ENCODE assay signal across 18 cellular contexts in the genomic region with DNA sequence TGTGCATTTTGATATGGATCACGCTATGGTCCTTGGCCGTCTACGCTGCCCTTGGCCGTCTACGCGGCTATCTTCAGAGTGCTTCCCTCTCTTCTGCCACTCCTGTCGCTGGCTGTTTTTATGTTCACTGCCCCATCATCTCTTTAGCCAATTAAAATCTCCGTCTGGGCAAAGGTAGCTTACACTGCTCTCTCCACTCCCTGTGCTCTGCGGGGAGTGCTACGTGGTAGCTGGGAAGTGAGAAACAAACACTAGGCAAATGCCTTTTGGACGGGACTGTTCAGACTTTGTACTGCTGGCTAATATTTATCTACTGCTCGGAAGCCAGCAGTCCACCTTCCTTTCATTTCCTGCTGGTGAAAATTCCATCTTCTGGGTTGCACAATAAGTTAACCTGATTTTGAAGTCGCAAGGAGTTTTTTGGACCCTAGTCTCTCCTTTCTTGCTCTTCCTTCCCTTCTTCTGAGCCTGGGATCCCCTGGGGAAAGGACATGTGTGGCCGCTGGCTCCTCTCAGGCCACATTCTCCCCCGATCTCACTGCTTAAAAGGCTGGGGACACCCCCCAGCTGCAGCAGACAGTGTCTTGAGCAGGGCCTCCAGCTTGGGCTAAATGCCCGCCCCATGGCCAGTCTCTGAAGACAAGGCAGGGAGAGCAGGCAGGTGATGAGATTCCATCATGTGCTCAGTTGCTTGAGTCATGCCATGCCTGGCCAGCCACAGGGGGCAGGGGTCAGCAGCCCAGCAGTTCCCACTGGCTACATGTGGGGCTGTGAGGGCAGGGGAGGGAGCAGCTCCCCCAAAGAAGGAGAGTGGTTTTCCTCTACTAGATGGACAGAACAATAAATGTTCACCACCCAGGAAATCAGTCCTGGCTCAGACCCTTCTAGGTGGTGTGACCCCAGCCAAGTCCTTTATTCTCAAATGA. TPM values are rescaled to one million over a fixed set of nuclear protein-coding genes. Genes with fewer than 3 reads are reported as not detected.
DNase-seq lines count a peak whose midpoint lies in the region; ATAC-seq, FAIRE-seq and TF ChIP-seq lines count a peak whose summit lies in the region.
"Had no signal": no experiment of that assay in that cellular context is flagged by ENCODE, and none has a peak within 500 bp of the region (broad histone marks: within the 10 kb centered on the region; RNA-seq: fewer than 3 reads in every experiment).

No MANE protein-coding gene starts in this region.

- H2BK12ac ChIP-seq in H1 (ENCODE audit: low read depth, low read length), result no peak overlapping the region

- H3K56ac ChIP-seq in H1 (replicated peaks; ENCODE audit: insufficient read length, low read depth, low read length), result no peak overlapping the region

- H3K36me3 ChIP-seq in H1 (ENCODE audit: control insufficient read depth in 2 of 4, insufficient read depth in 4 of 4, low read length in 3 of 4) (no peaks in the 10 kb centered on the region), lung (ENCODE audit: control insufficient read depth in 2 of 2, insufficient read depth in 2 of 2, low read length in 2 of 2) (no peaks in the 10 kb centered on the region), upper lobe of right lung (no peaks in the 10 kb centered on the region)
- H3K36me3 ChIP-seq: breast epithelium had no signal

- H3K4me3 ChIP-seq in H1 (ENCODE audit: extremely low read depth in 1 of 4, insufficient read depth in 2 of 4, low read depth in 3 of 4, low read length in 4 of 4), result no peak overlapping the region
- no peak overlapping the region for H3K4me3 ChIP-seq in lung
- no peak overlapping the region for H3K4me3 ChIP-seq in upper lobe of right lung
- H3K4me3 ChIP-seq: breast epithelium, testis had no signal

- H4K8ac ChIP-seq in H1 (ENCODE audit: extremely low read depth, insufficient read depth, low read length), result no peak overlapping the region

- no peak overlapping the region for H3K14ac ChIP-seq in H1 (ENCODE audit: insufficient read length)

- TF ChIP-seq EP300 in H1 (IDR thresholded peaks at IDR 0.05; ENCODE audit: borderline replicate concordance in 1 of 2, low read depth in 2 of 2, low read length in 2 of 2), result no peak

- H3K23me2 ChIP-seq in H1 (ENCODE audit: low read depth, low read length), result no peaks in the 10 kb centered on the region; the same call in 1 of the 2 replicates

- H3K18ac ChIP-seq in H1 (ENCODE audit: extremely low read depth, low read length), result no peak overlapping the region

- no peak overlapping the region for H2BK15ac ChIP-seq in H1 (ENCODE audit: low read length)

- TF ChIP-seq CTCF in H1 (IDR thresholded peaks at IDR 0.05; ENCODE audit: control extremely low read depth in 1 of 3, insufficient read depth in 1 of 3, low read depth in 1 of 3, low read length in 3 of 3) (peak in 1 of 3 experiments; percentile 16; a peak in 1 of 4 replicates), lung (IDR thresholded peaks at IDR 0.05; ENCODE audit: control extremely low read depth, extremely low read depth) (no peak), upper lobe of right lung (IDR thresholded peaks at IDR 0.05) (no peak), GM13976 (IDR thresholded peaks at IDR 0.05; ENCODE audit: borderline replicate concordance, control extremely low read depth, extremely low read depth, insufficient read depth, missing control alignments) (no peak)

- TF ChIP-seq POLR2A in H1 (IDR thresholded peaks at IDR 0.05; ENCODE audit: control extremely low read depth in 1 of 2, low read depth in 2 of 2, low read length in 2 of 2), result no peak

- peaks cover 2% of the 10 kb centered on the region; the same call in 1 of the 2 replicates for H3K79me1 ChIP-seq in H1 (ENCODE audit: low read depth, low read length)

- no peak overlapping the region for H2AK5ac ChIP-seq in H1 (ENCODE audit: low read depth, low read length)

- H3K27ac ChIP-seq in H1 (ENCODE audit: low read depth, low read length) (no peak overlapping the region), lung (ENCODE audit: low read depth in 1 of 2, low read length in 1 of 2) (peak overlapping the region in 1 of 2 donors; percentile 81), upper lobe of right lung (peak overlapping the region; percentile 76)
- H3K27ac ChIP-seq: breast epithelium, testis had no signal

- TF ChIP-seq RAD21 in H1 (IDR thresholded peaks at IDR 0.05 in 1 of 2, conservative IDR thresholded peaks at IDR 0.05 in 1 of 2; ENCODE audit: low read depth in 2 of 2, low read length in 2 of 2), result no peak; a peak in 1 of 4 replicates

- no peak overlapping the region for H2BK120ac ChIP-seq in H1 (replicated peaks; ENCODE audit: low read depth, low read length)

- H3K9ac ChIP-seq in H1 (replicated peaks in 1 of 4; ENCODE audit: extremely low read depth in 1 of 4, low read depth in 3 of 4, low read length in 3 of 4), result no peak overlapping the region

- no peaks in the 10 kb centered on the region for H4K20me1 ChIP-seq in H1 (replicated peaks in 1 of 2; ENCODE audit: control insufficient read depth in 1 of 2, insufficient read depth in 2 of 2, low read length in 2 of 2)

- no peak overlapping the region for H3K4ac ChIP-seq in H1 (replicated peaks; ENCODE audit: insufficient read length, low read depth, low read length)

- H3K4me1 ChIP-seq in H1 (replicated peaks in 1 of 4; ENCODE audit: control insufficient read depth in 3 of 4, insufficient read depth in 4 of 4, low read length in 3 of 4) (no peaks in the 10 kb centered on the region), lung (ENCODE audit: control insufficient read depth in 2 of 2, insufficient read depth in 2 of 2, low read length in 2 of 2) (peaks cover 0 to 3% of the 10 kb centered on the region in 2 donors), upper lobe of right lung (no peaks in the 10 kb centered on the region)
- H3K4me1 ChIP-seq: breast epithelium, testis had no signal

- POLR2A ChIA-PET in H1 (lab: Charles Lee; ENCODE audit: partially characterized antibody), result interaction anchor here (1.2 kb wide), 1 partner anchor 25 kb away, joined by 4 read pairs; a partner anchor contains a TSS

- no peak overlapping the region for H3K23ac ChIP-seq in H1 (ENCODE audit: insufficient read length)

- H2BK20ac ChIP-seq in H1 (ENCODE audit: low read length), result no peak overlapping the region

- ATAC-seq in Right ventricle myocardium superior (ENCODE audit: poor library complexity), result peak; percentile 41
- ATAC-seq in left cardiac atrium, result no peak
- peak; percentile 88 for ATAC-seq in lung (ENCODE audit: insufficient read depth, low FRiP score)
- ATAC-seq in upper lobe of right lung, result peak; percentile 98
- ATAC-seq: activated CD4-positive, CD25-positive, alpha-beta regulatory T cell treated with anti-CD3 and anti-CD28 coated beads, Interleukin-2, amount 50 U/mL, for 24 hours; activated T-cell treated with anti-CD3 and anti-CD28 coated beads, Interleukin-2, amount 50 U/mL, for 72 hours; esophagus mucosa; left ventricle myocardium superior had no signal

- intact Hi-C loops in Right ventricle myocardium superior (cut with DNase I) (no loop called here), left cardiac atrium (cut with DNase I) (no loop called here), upper lobe of right lung (cut with DNase I) (no loop called here)

- in situ Hi-C loops in GM13976 (cut with MboI; ENCODE audit: low sequenced_read_pairs, unreplicated experiment), result no loop called here

- no peak overlapping the region for H4K91ac ChIP-seq in H1 (replicated peaks; ENCODE audit: insufficient read length, low read length)

- no peaks in the 10 kb centered on the region for H3K9me3 ChIP-seq in H1 (ENCODE audit: insufficient read depth in 2 of 2, low read depth in 1 of 2, low read length in 1 of 2)
- H3K9me3 ChIP-seq in lung (ENCODE audit: control insufficient read depth in 2 of 2, insufficient read depth in 1 of 2, low read length in 1 of 2), result no peaks in the 10 kb centered on the region
- no peaks in the 10 kb centered on the region for H3K9me3 ChIP-seq in upper lobe of right lung
- H3K9me3 ChIP-seq: breast epithelium, testis had no signal

- no peak for FAIRE-seq in H1 (lab: Jason Lieb, UNC)
- FAIRE-seq: GM18507 had no signal

- 85% methylated on average over 16 of the region's 16 CpGs; no CpG with 5 or more reads in 1 of the 2 experiments for WGBS in H1 (ENCODE audit: extremely low coverage in 1 of 2, insufficient coverage in 1 of 2, insufficient read length in 1 of 2, insufficient replicate concordance in 2 of 2, low coverage in 1 of 2, low lambda C conversion rate in 2 of 2, missing lambda C conversion rate in 1 of 2), 2 experiments
- WGBS in lung, 2 donors, result 66 to 76% methylated on average over 16 of the region's 16 CpGs

- H3K79me2 ChIP-seq in H1 (ENCODE audit: control insufficient read depth in 1 of 2, insufficient read depth in 2 of 2, low read length in 2 of 2), result no peaks in the 10 kb centered on the region

- no peak overlapping the region for H2BK5ac ChIP-seq in H1 (ENCODE audit: low read depth, low read length)

- CTCF ChIA-PET in H1 (lab: Charles Lee; ENCODE audit: partially characterized antibody), result interaction anchor here (1.0 kb wide), 1 partner anchor 105 kb away, joined by 4 read pairs; no protein-coding TSS in a partner anchor

- H2AFZ ChIP-seq in H1 (ENCODE audit: low read length), result no peak overlapping the region

- H3K4me2 ChIP-seq in H1 (ENCODE audit: insufficient read depth in 1 of 2, low read depth in 2 of 2, low read length in 2 of 2), result no peak overlapping the region

- no peaks in the 10 kb centered on the region for H3K27me3 ChIP-seq in H1 (replicated peaks in 1 of 4; ENCODE audit: control insufficient read depth in 3 of 4, extremely low read depth in 1 of 4, insufficient read depth in 3 of 4, low read length in 3 of 4)
- H3K27me3 ChIP-seq in lung (ENCODE audit: control insufficient read depth, insufficient read depth), result no peaks in the 10 kb centered on the region
- no peaks in the 10 kb centered on the region for H3K27me3 ChIP-seq in upper lobe of right lung
- H3K27me3 ChIP-seq: breast epithelium, testis had no signal

- no peak overlapping the region for H4K5ac ChIP-seq in H1 (ENCODE audit: insufficient read length, low read depth, low read length)

- no peak for DNase-seq in Right ventricle myocardium superior
- DNase-seq in left cardiac atrium, result no peak
- no peak for DNase-seq in H1 (ENCODE audit: low read depth in 1 of 2, low spot score in 2 of 2)
- DNase-seq in lung (ENCODE audit: low spot score), result no peak
- DNase-seq in upper lobe of right lung, result no peak
- DNase-seq in retina, result no peak
- DNase-seq in GM13976 (ENCODE audit: low spot score), result no peak
- DNase-seq in activated T-cell treated with anti-CD3 and anti-CD28 coated beads, Interleukin-2, amount 50 U/mL, for 48 hours, result no peak
- DNase-seq: activated T-cell treated with anti-CD3 and anti-CD28 coated beads, Interleukin-2, amount 50 U/mL, for 72 hours; DND-41; left ventricle myocardium superior; MV-4-11; NCI-H524 treated with DMSO at 0.1 percent for 48 hours; testis had no signal

RNA-seq across cellular contexts. Expression of a gene that starts 25.5 kb away (rescaled TPM):
- total RNA-seq in Right ventricle myocardium superior (32.8 TPM), left cardiac atrium (10 to 100 TPM; 34.2 to 41.5 TPM), lung (10 to 100 TPM; 60.6 to 99.6 TPM), upper lobe of right lung (62.8 TPM)
- total RNA-seq in H1 (2021; fragmentation: NEBNext Ultra II Directional; extraction: Animal tissue kit (Norgen Biotek cat#: 25700)), result 56.5 and 64.6 TPM in 2 replicates
- polyA plus RNA-seq in H1 (2011; rRNA removed) (16.5 and 32.5 TPM in 2 replicates), lung (10 to 100 TPM; 15.3 to 25.9 TPM)
- polyA plus RNA-seq in H1 (2011; cell fraction: cytosol; rRNA removed), result 12.2 TPM
- 46.4 TPM for polyA plus RNA-seq in H1 (2011; cell fraction: nucleus; rRNA removed)
- polyA plus RNA-seq in H1 (2012, experiment 1 of 2), result 19.6 to 25.6 TPM (median 22.5 TPM) in 4 replicates
- polyA plus RNA-seq in H1 (2012, experiment 2 of 2), result 3.7 TPM
- polyA plus RNA-seq in H1 (2013, experiment 1 of 2), result 38.4 TPM
- polyA plus RNA-seq in H1 (2013, experiment 2 of 2), result 36.8 TPM
- 16.2 and 17.2 TPM in 2 replicates for polyA minus RNA-seq in H1 (2011; rRNA and poly(A)+ RNA removed)
- 19.3 TPM for polyA minus RNA-seq in H1 (2011; cell fraction: cytosol; rRNA and poly(A)+ RNA removed)
- polyA minus RNA-seq in H1 (2011; cell fraction: nucleus; rRNA and poly(A)+ RNA removed), result 62.6 TPM

Comparison
In these comparisons a context has a peak if more than half of its experiments do, and no peak if none do; other contexts are left out.
1. ATAC-seq: peak in Right ventricle myocardium superior (single experiment), lung (single experiment) and upper lobe of right lung (single experiment); none in left cardiac atrium (0 of 2).